ENCODE assay signal across 8 cellular contexts in the genomic region with DNA sequence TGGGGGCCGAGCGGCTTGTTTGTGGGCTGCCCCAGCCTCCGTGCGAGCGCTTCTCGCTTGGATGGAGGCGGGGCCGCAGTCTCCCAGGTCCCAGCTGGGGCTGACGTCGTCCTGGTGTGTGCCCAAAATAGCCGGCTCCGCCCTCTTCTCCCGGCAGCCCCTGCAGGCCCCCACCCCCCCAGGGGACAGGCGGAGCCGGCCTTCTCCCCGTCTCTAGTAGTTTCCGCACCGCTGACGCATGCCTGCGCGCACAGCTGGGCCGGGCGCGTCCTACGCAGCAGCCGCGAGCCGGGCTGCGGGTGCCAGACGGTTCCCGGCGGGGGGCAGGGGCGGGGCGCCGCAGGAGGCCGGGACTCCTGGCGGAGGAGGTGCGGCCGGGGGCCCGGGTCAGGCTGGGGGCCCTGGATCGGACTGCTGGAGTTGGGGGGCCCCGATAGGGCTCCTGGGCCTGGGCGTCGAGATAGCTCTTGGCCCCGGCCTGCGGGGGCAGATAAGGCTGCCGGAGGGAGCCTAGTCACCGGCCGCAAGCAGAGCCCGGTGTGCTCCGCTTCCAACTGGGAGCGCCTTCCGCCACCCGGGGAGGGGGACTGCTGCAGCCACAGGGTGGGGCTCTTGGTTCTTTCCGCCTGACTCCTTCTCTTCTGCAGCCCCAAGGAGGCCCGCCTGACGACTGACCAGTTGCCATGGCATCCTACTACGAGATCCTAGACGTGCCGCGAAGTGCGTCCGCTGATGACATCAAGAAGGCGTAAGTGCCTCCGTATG. TPM values are rescaled to one million over a fixed set of nuclear protein-coding genes. Genes with fewer than 3 reads are reported as not detected.
A peak's percentile ranks its signal among the peaks of the same experiment; 100 is the strongest.
DNase-seq lines count a peak whose midpoint lies in the region; ATAC-seq lines count a peak whose summit lies in the region.

A gene (plus strand): TSS at position 216 of the 765 bp plus-strand sequence. CDS start 468 bp downstream, at position 684.

- DNase-seq in NCI-H1092 treated with DMSO at 0.1 percent for 48 hours (lab: John Stamatoyannopoulos, UW) (peak; percentile 89), SKM-1 (lab: John Stamatoyannopoulos, UW; ENCODE audit: unreplicated experiment) (peak; percentile 96), glomerular endothelial cell (ENCODE audit: extremely low read depth, low read depth, low spot score) (peak; percentile 68), occipital lobe (lab: John Stamatoyannopoulos, UW) (peak; percentile 99)
- peak; percentile 98 to 99 for DNase-seq in activated naive CD4-positive, alpha-beta T cell treated with anti-CD3 and anti-CD28 coated beads, Interleukin-2, amount 50 U/mL, for 72 hours (ENCODE audit: low spot score in 2 of 2)

- peak; percentile 85 for ATAC-seq in HG02610 (IDR thresholded peaks at IDR 0.05; ENCODE audit: unreplicated experiment)
- peak; percentile 87 to 92 for ATAC-seq in activated naive CD4-positive, alpha-beta T cell treated with anti-CD3 and anti-CD28 coated beads, Interleukin-2, amount 50 U/mL, for 72 hours

- peaks cover 0 to 5% of the 10 kb centered on the region in 2 donors for H3K36me3 Mint-ChIP-seq in activated naive CD4-positive, alpha-beta T cell treated with anti-CD3 and anti-CD28 coated beads, Interleukin-2, amount 50 U/mL, for 72 hours

- no peaks in the 10 kb centered on the region for H3K9me3 Mint-ChIP-seq in activated naive CD4-positive, alpha-beta T cell treated with anti-CD3 and anti-CD28 coated beads, Interleukin-2, amount 50 U/mL, for 72 hours

- peak within 1 kb of the TSS; percentile 92 to 98 for H3K27ac Mint-ChIP-seq in activated naive CD4-positive, alpha-beta T cell treated with anti-CD3 and anti-CD28 coated beads, Interleukin-2, amount 50 U/mL, for 72 hours

- peak within 1 kb of the TSS; percentile 100 for H3K27ac ChIP-seq in temporal lobe (ENCODE audit: low read depth, low read length)

- H3K4me3 ChIP-seq in GM08714 (ENCODE audit: low read length) = peak within 1 kb of the TSS; percentile 77

RNA-seq across cellular contexts. Expression of the gene that starts here (rescaled TPM):
- 10 to 100 TPM; 59.7 to 67.2 TPM for total RNA-seq in activated naive CD4-positive, alpha-beta T cell treated with anti-CD3 and anti-CD28 coated beads, Interleukin-2, amount 50 U/mL, for 72 hours
- total RNA-seq in glomerular endothelial cell = 31.7 and 33.1 TPM in 2 replicates
- total RNA-seq in occipital lobe = 73.2 TPM
- total RNA-seq in temporal lobe = 81.1 TPM

Comparison
In these comparisons a context has a peak if more than half of its experiments do, and no peak if none do; other contexts are left out.
1. Peak in every context shown above with its lines: DNase-seq, ATAC-seq, H3K4me3 ChIP-seq and H3K27ac ChIP-seq.